1 cellular context compared by ENCODE assay signal in genomic region chr2:180980185-180980942, GRCh38.
TF ChIP-seq lines count a peak whose summit lies in the region.

UBE2E3 (plus strand) TSS chr2:180980605; CDS start chr2:180982043, 1,438 bp downstream.

TF ChIP-seq in HepG2, 621 proteins besides CTCF, POLR2A, EP300 and RAD21 (continued from another document and continues in another):
- TF ChIP-seq PLSCR1 (CRISPR knock-in tag; IDR thresholded peaks at IDR 0.05; ENCODE audit: borderline replicate concordance) (no peak), ZNF614 (CRISPR knock-in tag; IDR thresholded peaks at IDR 0.05; ENCODE audit: borderline replicate concordance) (0 out of 2 replicates have a peak, but pooled peaks have one; percentile 37), ZNF460 (CRISPR knock-in tag; IDR thresholded peaks at IDR 0.05; ENCODE audit: borderline replicate concordance) (no peak), ONECUT2 (CRISPR knock-in tag; IDR thresholded peaks at IDR 0.05) (no peak), SALL1 (CRISPR knock-in tag; IDR thresholded peaks at IDR 0.05) (peak; percentile 66; the same call in 1 of the 2 replicates), ZNF678 (CRISPR knock-in tag; IDR thresholded peaks at IDR 0.05) (no peak; the same call in 1 of the 2 replicates), SMAD9 (CRISPR knock-in tag; IDR thresholded peaks at IDR 0.05) (no peak), ZNF776 (CRISPR knock-in tag; IDR thresholded peaks at IDR 0.05) (no peak; the same call in 1 of the 2 replicates), PLRG1 (conservative IDR thresholded peaks at IDR 0.05) (no peak), ZNF235 (CRISPR knock-in tag; IDR thresholded peaks at IDR 0.05; ENCODE audit: borderline replicate concordance) (no peak), NCOA5 (CRISPR knock-in tag; IDR thresholded peaks at IDR 0.05) (no peak), CENPT (CRISPR knock-in tag; IDR thresholded peaks at IDR 0.05; ENCODE audit: low read depth) (no peak), ZNF326 (CRISPR knock-in tag; IDR thresholded peaks at IDR 0.05; ENCODE audit: borderline replicate concordance) (no peak), SCMH1 (CRISPR knock-in tag; IDR thresholded peaks at IDR 0.05; ENCODE audit: borderline replicate concordance) (no peak), ZFX (CRISPR knock-in tag; IDR thresholded peaks at IDR 0.05; ENCODE audit: low read depth) (peak; percentile 74; the same call in 1 of the 2 replicates), ARID5B (CRISPR knock-in tag; IDR thresholded peaks at IDR 0.05) (no peak; the same call in none of the 2 replicates), TAF1 (CRISPR knock-in tag; IDR thresholded peaks at IDR 0.05) (peak; percentile 11; the same call in 1 of the 2 replicates), KDM5A (IDR thresholded peaks at IDR 0.05; ENCODE audit: borderline replicate concordance, low read length) (no peak; the same call in 1 of the 2 replicates), NR1H2 (CRISPR knock-in tag; IDR thresholded peaks at IDR 0.05; ENCODE audit: borderline replicate concordance, low read depth) (0 out of 2 replicates have a peak, but pooled peaks have one; percentile 30), IKZF5 (CRISPR knock-in tag; IDR thresholded peaks at IDR 0.05) (no peak), ZNF251 (CRISPR knock-in tag; IDR thresholded peaks at IDR 0.05) (no peak), TBX2 (CRISPR knock-in tag; IDR thresholded peaks at IDR 0.05; ENCODE audit: borderline replicate concordance) (no peak; the same call in 1 of the 2 replicates), HMG20B (CRISPR knock-in tag; conservative IDR thresholded peaks at IDR 0.05) (no peak), ZNF720 (CRISPR knock-in tag; IDR thresholded peaks at IDR 0.05) (0 out of 2 replicates have a peak, but pooled peaks have one; percentile 11), PTBP1 (IDR thresholded peaks at IDR 0.05; ENCODE audit: low read depth, low read length, poor library complexity, severe bottlenecking) (no peak), YY1 (IDR thresholded peaks at IDR 0.05; ENCODE audit: insufficient read depth, insufficient replicate concordance, low read depth, low read length) (no peak)
- TF ChIP-seq, protein P1, sequence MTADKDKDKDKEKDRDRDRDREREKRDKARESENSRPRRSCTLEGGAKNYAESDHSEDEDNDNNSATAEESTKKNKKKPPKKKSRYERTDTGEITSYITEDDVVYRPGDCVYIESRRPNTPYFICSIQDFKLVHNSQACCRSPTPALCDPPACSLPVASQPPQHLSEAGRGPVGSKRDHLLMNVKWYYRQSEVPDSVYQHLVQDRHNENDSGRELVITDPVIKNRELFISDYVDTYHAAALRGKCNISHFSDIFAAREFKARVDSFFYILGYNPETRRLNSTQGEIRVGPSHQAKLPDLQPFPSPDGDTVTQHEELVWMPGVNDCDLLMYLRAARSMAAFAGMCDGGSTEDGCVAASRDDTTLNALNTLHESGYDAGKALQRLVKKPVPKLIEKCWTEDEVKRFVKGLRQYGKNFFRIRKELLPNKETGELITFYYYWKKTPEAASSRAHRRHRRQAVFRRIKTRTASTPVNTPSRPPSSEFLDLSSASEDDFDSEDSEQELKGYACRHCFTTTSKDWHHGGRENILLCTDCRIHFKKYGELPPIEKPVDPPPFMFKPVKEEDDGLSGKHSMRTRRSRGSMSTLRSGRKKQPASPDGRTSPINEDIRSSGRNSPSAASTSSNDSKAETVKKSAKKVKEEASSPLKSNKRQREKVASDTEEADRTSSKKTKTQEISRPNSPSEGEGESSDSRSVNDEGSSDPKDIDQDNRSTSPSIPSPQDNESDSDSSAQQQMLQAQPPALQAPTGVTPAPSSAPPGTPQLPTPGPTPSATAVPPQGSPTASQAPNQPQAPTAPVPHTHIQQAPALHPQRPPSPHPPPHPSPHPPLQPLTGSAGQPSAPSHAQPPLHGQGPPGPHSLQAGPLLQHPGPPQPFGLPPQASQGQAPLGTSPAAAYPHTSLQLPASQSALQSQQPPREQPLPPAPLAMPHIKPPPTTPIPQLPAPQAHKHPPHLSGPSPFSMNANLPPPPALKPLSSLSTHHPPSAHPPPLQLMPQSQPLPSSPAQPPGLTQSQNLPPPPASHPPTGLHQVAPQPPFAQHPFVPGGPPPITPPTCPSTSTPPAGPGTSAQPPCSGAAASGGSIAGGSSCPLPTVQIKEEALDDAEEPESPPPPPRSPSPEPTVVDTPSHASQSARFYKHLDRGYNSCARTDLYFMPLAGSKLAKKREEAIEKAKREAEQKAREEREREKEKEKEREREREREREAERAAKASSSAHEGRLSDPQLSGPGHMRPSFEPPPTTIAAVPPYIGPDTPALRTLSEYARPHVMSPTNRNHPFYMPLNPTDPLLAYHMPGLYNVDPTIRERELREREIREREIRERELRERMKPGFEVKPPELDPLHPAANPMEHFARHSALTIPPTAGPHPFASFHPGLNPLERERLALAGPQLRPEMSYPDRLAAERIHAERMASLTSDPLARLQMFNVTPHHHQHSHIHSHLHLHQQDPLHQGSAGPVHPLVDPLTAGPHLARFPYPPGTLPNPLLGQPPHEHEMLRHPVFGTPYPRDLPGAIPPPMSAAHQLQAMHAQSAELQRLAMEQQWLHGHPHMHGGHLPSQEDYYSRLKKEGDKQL (CRISPR knock-in tag; IDR thresholded peaks at IDR 0.05; ENCODE audit: low read depth): no peak
- TF ChIP-seq, protein P2, sequence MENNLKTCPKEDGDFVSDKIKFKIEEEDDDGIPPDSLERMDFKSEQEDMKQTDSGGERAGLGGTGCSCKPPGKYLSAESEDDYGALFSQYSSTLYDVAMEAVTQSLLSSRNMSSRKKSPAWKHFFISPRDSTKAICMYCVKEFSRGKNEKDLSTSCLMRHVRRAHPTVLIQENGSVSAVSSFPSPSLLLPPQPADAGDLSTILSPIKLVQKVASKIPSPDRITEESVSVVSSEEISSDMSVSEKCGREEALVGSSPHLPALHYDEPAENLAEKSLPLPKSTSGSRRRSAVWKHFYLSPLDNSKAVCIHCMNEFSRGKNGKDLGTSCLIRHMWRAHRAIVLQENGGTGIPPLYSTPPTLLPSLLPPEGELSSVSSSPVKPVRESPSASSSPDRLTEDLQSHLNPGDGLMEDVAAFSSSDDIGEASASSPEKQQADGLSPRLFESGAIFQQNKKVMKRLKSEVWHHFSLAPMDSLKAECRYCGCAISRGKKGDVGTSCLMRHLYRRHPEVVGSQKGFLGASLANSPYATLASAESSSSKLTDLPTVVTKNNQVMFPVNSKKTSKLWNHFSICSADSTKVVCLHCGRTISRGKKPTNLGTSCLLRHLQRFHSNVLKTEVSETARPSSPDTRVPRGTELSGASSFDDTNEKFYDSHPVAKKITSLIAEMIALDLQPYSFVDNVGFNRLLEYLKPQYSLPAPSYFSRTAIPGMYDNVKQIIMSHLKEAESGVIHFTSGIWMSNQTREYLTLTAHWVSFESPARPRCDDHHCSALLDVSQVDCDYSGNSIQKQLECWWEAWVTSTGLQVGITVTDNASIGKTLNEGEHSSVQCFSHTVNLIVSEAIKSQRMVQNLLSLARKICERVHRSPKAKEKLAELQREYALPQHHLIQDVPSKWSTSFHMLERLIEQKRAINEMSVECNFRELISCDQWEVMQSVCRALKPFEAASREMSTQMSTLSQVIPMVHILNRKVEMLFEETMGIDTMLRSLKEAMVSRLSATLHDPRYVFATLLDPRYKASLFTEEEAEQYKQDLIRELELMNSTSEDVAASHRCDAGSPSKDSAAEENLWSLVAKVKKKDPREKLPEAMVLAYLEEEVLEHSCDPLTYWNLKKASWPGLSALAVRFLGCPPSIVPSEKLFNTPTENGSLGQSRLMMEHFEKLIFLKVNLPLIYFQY (CRISPR knock-in tag; IDR thresholded peaks at IDR 0.05; ENCODE audit: borderline replicate concordance): 0 out of 2 replicates have a peak, but pooled peaks have one; percentile 42
- TF ChIP-seq, protein P3, sequence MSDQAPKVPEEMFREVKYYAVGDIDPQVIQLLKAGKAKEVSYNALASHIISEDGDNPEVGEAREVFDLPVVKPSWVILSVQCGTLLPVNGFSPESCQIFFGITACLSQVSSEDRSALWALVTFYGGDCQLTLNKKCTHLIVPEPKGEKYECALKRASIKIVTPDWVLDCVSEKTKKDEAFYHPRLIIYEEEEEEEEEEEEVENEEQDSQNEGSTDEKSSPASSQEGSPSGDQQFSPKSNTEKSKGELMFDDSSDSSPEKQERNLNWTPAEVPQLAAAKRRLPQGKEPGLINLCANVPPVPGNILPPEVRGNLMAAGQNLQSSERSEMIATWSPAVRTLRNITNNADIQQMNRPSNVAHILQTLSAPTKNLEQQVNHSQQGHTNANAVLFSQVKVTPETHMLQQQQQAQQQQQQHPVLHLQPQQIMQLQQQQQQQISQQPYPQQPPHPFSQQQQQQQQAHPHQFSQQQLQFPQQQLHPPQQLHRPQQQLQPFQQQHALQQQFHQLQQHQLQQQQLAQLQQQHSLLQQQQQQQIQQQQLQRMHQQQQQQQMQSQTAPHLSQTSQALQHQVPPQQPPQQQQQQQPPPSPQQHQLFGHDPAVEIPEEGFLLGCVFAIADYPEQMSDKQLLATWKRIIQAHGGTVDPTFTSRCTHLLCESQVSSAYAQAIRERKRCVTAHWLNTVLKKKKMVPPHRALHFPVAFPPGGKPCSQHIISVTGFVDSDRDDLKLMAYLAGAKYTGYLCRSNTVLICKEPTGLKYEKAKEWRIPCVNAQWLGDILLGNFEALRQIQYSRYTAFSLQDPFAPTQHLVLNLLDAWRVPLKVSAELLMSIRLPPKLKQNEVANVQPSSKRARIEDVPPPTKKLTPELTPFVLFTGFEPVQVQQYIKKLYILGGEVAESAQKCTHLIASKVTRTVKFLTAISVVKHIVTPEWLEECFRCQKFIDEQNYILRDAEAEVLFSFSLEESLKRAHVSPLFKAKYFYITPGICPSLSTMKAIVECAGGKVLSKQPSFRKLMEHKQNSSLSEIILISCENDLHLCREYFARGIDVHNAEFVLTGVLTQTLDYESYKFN (CRISPR knock-in tag; conservative IDR thresholded peaks at IDR 0.05): peak; percentile 30; the same call in 1 of the 2 replicates
- TF ChIP-seq, protein P4, sequence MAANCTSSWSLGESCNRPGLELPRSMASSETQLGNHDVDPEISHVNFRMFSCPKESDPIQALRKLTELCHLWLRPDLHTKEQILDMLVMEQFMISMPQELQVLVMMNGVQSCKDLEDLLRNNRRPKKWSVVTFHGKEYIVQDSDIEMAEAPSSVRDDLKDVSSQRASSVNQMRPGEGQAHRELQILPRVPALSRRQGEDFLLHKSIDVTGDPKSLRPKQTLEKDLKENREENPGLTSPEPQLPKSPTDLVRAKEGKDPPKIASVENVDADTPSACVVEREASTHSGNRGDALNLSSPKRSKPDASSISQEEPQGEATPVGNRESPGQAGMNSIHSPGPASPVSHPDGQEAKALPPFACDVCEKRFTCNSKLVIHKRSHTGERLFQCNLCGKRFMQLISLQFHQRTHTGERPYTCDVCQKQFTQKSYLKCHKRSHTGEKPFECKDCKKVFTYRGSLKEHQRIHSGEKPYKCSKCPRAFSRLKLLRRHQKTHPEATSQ (CRISPR knock-in tag; IDR thresholded peaks at IDR 0.05; ENCODE audit: borderline replicate concordance): no peak; the same call in 1 of the 2 replicates
